In genomic region chr1:26158271-26159112, GRCh38 we compare ENCODE assay signal across 14 cellular contexts. TPM values are rescaled to one million over a fixed set of nuclear protein-coding genes. Genes with fewer than 3 reads are reported as not detected.
A peak's percentile ranks its signal among the peaks of the same experiment; 100 is the strongest.
DNase-seq lines count a peak whose midpoint lies in the region; ATAC-seq and TF ChIP-seq lines count a peak whose summit lies in the region.
"Had no signal": no experiment of that assay in that cellular context is flagged by ENCODE, and none has a peak within 500 bp of the region (broad histone marks: within the 10 kb centered on the region; RNA-seq: fewer than 3 reads in every experiment).

Gene FAM110D (plus strand): TSS chr1:26159079. CDS start chr1:26161292, 2,213 bp downstream.

- peaks cover 20% of the 10 kb centered on the region for H3K27me3 Mint-ChIP-seq in neural progenitor cell (ENCODE audit: insufficient read depth, low read depth)

- H3F3A ChIP-seq in neural progenitor cell (ENCODE audit: low read depth): peaks cover 47% of the 10 kb centered on the region

- no peak for TF ChIP-seq POLR2A in vagina (IDR thresholded peaks at IDR 0.05)

- peak within 1 kb of the TSS; percentile 98 for H3K27ac ChIP-seq in left ventricle myocardium inferior (replicated peaks)
- peak within 1 kb of the TSS; percentile 86 to 95 for H3K27ac ChIP-seq in right atrium auricular region
- H3K27ac ChIP-seq in neural progenitor cell: no peak within 1 kb of the TSS
- peak within 1 kb of the TSS; percentile 34 for H3K27ac ChIP-seq in vagina

- DNase-seq in left ventricle myocardium inferior (peak; percentile 45), left ventricle myocardium superior (no peak), right atrium auricular region (ENCODE audit: low spot score) (no peak), neural progenitor cell (ENCODE audit: low spot score) (no peak), vagina (ENCODE audit: extremely low spot score in 2 of 2) (no peak)
- DNase-seq in stimulated activated effector memory CD8-positive, alpha-beta T cell treated with anti-CD3 and anti-CD28 coated beads, Interleukin-12 subunit alpha, Interleukin-12 subunit beta, amount 100 ng/mL, for 72 hours (ENCODE audit: low spot score in 2 of 2): no peak
- DNase-seq in effector CD8-positive, alpha-beta T cell (lab: John Stamatoyannopoulos, UW): no peak
- DNase-seq: activated CD4-positive, CD25-positive, alpha-beta regulatory T cell; activated CD8-positive, alpha-beta memory T cell treated with anti-CD3 and anti-CD28 coated beads, Interleukin-2, amount 50 U/mL, for 4 hours; DMS53; MM.1S; SW 1271 had no signal

- no peaks in the 10 kb centered on the region for H3K9me3 Mint-ChIP-seq in neural progenitor cell
- no peaks in the 10 kb centered on the region for H3K9me3 Mint-ChIP-seq in stimulated activated effector memory CD8-positive, alpha-beta T cell treated with anti-CD3 and anti-CD28 coated beads, Interleukin-12 subunit alpha, Interleukin-12 subunit beta, amount 100 ng/mL, for 72 hours
- H3K9me3 Mint-ChIP-seq: dendritic cell treated with granulocyte-macrophage colony-stimulating factor and Interleukin-4, amounts not matched to agents 40 ng/mL and 50 ng/mL, for 4 days had no signal

- peaks cover 90% of the 10 kb centered on the region for H3K4me1 ChIP-seq in left ventricle myocardium inferior
- peaks cover 0 to 65% of the 10 kb centered on the region in 2 donors for H3K4me1 ChIP-seq in right atrium auricular region
- peaks cover 68% of the 10 kb centered on the region for H3K4me1 ChIP-seq in neural progenitor cell
- H3K4me1 ChIP-seq in vagina: peaks cover 9% of the 10 kb centered on the region

- ATAC-seq in left ventricle myocardium superior (no peak), GM18873 (IDR thresholded peaks at IDR 0.05; ENCODE audit: low FRiP score, unreplicated experiment) (no peak)
- ATAC-seq in stimulated activated effector memory CD8-positive, alpha-beta T cell treated with anti-CD3 and anti-CD28 coated beads, Interleukin-12 subunit alpha, Interleukin-12 subunit beta, amount 100 ng/mL, for 72 hours: no peak

- no peaks in the 10 kb centered on the region for H3K79me2 ChIP-seq in neural progenitor cell (ENCODE audit: low read depth)

- peaks cover 17% of the 10 kb centered on the region for H4K20me1 ChIP-seq in neural progenitor cell (ENCODE audit: low read depth)

- H3K4me2 ChIP-seq in neural progenitor cell: peak within 1 kb of the TSS; percentile 69

- no peak within 1 kb of the TSS for H2AFZ ChIP-seq in neural progenitor cell (replicated peaks)

- intact Hi-C loops in left ventricle myocardium inferior (cut with micrococcal nuclease): no loop called here
- intact Hi-C loops in left ventricle myocardium superior (cut with micrococcal nuclease): no loop called here
- intact Hi-C loops in vagina (cut with DNase I): no loop called here

- H3K4me3 Mint-ChIP-seq in neural progenitor cell: peak within 1 kb of the TSS; percentile 71
- no peak within 1 kb of the TSS for H3K4me3 Mint-ChIP-seq in stimulated activated effector memory CD8-positive, alpha-beta T cell treated with anti-CD3 and anti-CD28 coated beads, Interleukin-12 subunit alpha, Interleukin-12 subunit beta, amount 100 ng/mL, for 72 hours
- H3K4me3 Mint-ChIP-seq: dendritic cell treated with granulocyte-macrophage colony-stimulating factor and Interleukin-4, amounts not matched to agents 40 ng/mL and 50 ng/mL, for 4 days had no signal

- H3K36me3 Mint-ChIP-seq in neural progenitor cell: no peaks in the 10 kb centered on the region
- no peaks in the 10 kb centered on the region for H3K36me3 Mint-ChIP-seq in stimulated activated effector memory CD8-positive, alpha-beta T cell treated with anti-CD3 and anti-CD28 coated beads, Interleukin-12 subunit alpha, Interleukin-12 subunit beta, amount 100 ng/mL, for 72 hours

- H3K9me3 ChIP-seq in left ventricle myocardium inferior (replicated peaks) (no peaks in the 10 kb centered on the region), right atrium auricular region (no peaks in the 10 kb centered on the region), neural progenitor cell (ENCODE audit: low read depth) (no peaks in the 10 kb centered on the region), vagina (no peaks in the 10 kb centered on the region)

- TF ChIP-seq CTCF in left ventricle myocardium inferior (IDR thresholded peaks at IDR 0.05; ENCODE audit: borderline replicate concordance) (no peak), right atrium auricular region (IDR thresholded peaks at IDR 0.05) (no peak), neural progenitor cell (IDR thresholded peaks at IDR 0.05) (no peak), vagina (IDR thresholded peaks at IDR 0.05) (no peak)

- H3K27ac Mint-ChIP-seq in neural progenitor cell: peak within 1 kb of the TSS; percentile 20
- no peak within 1 kb of the TSS for H3K27ac Mint-ChIP-seq in stimulated activated effector memory CD8-positive, alpha-beta T cell treated with anti-CD3 and anti-CD28 coated beads, Interleukin-12 subunit alpha, Interleukin-12 subunit beta, amount 100 ng/mL, for 72 hours
- H3K27ac Mint-ChIP-seq: dendritic cell treated with granulocyte-macrophage colony-stimulating factor and Interleukin-4, amounts not matched to agents 40 ng/mL and 50 ng/mL, for 4 days had no signal

- no peak within 1 kb of the TSS for H3K9ac ChIP-seq in neural progenitor cell

- H3K36me3 ChIP-seq in left ventricle myocardium inferior (no peaks in the 10 kb centered on the region), right atrium auricular region (no peaks in the 10 kb centered on the region), neural progenitor cell (no peaks in the 10 kb centered on the region), vagina (no peaks in the 10 kb centered on the region)

- peaks cover 65% of the 10 kb centered on the region for H3K4me1 Mint-ChIP-seq in neural progenitor cell
- H3K4me1 Mint-ChIP-seq in stimulated activated effector memory CD8-positive, alpha-beta T cell treated with anti-CD3 and anti-CD28 coated beads, Interleukin-12 subunit alpha, Interleukin-12 subunit beta, amount 100 ng/mL, for 72 hours: peaks cover 5% of the 10 kb centered on the region

- H3K4me3 ChIP-seq in left ventricle myocardium inferior: peak within 1 kb of the TSS; percentile 68
- H3K4me3 ChIP-seq in right atrium auricular region: peak within 1 kb of the TSS; percentile 33 to 57
- peak within 1 kb of the TSS; percentile 14 for H3K4me3 ChIP-seq in neural progenitor cell
- peak within 1 kb of the TSS; percentile 19 to 41 for H3K4me3 ChIP-seq in vagina

- H3K27me3 ChIP-seq in left ventricle myocardium inferior (ENCODE audit: low read depth): peaks cover 3% of the 10 kb centered on the region
- no peaks in the 10 kb centered on the region for H3K27me3 ChIP-seq in right atrium auricular region
- peaks cover 93% of the 10 kb centered on the region for H3K27me3 ChIP-seq in neural progenitor cell
- H3K27me3 ChIP-seq in vagina: peaks cover 7% of the 10 kb centered on the region

RNA-seq across cellular contexts. Expression of gene FAM110D, which starts in this region (rescaled TPM):
- total RNA-seq in left ventricle myocardium inferior (3.1 TPM), left ventricle myocardium superior (4.5 TPM), right atrium auricular region (1 to 10 TPM; 3.8 to 4.3 TPM), neural progenitor cell (ENCODE audit: low replicate concordance) (0.28 and 0.50 TPM in 2 replicates), vagina (4.2 TPM)

Comparison
In these comparisons a context has a peak if more than half of its experiments do, and no peak if none do; other contexts are left out.
1. H3K4me3 ChIP-seq: peak in every context shown above with its lines; median percentile 68 in left ventricle myocardium inferior; 45 in right atrium auricular region; 30 in vagina; 14 in neural progenitor cell.